ENCODE assay signal across 9 cellular contexts in the genomic region with DNA sequence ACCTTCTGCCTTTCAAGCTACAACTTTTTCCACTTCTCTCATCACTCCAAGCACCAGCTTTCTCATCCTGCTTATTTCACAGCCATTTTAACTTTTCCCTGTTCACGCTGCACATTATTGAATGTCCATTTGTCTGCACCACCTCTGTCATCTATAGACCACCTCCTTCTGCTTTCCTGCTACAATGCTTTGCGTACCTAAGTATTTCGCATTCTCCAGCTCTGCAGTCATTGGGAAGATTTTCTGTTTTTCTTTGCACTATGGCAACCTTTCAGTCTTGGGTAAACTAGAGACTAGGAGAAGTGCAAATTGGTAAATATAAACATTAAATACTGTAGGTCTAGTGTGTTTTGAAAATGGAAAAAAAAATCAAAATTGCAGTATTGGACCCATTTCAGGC. TPM values are rescaled to one million over a fixed set of nuclear protein-coding genes. Genes with fewer than 3 reads are reported as not detected.
A peak's percentile ranks its signal among the peaks of the same experiment; 100 is the strongest.
DNase-seq lines count a peak whose midpoint lies in the region; ATAC-seq lines count a peak whose summit lies in the region.
"Had no signal": no experiment of that assay in that cellular context is flagged by ENCODE, and none has a peak within 500 bp of the region (broad histone marks: within the 10 kb centered on the region; RNA-seq: fewer than 3 reads in every experiment).

No MANE protein-coding gene starts in this region.

- H3K9me3 Mint-ChIP-seq in activated CD4-positive, alpha-beta memory T cell treated with anti-CD3 and anti-CD28 coated beads, Interleukin-2, amount 10 ng/mL, durations not matched to agents 7 days and 5 days = no peaks in the 10 kb centered on the region
- H3K9me3 Mint-ChIP-seq in stimulated activated effector memory CD8-positive, alpha-beta T cell treated with anti-CD3 and anti-CD28 coated beads, Interleukin-12 subunit alpha, Interleukin-12 subunit beta, amount 100 ng/mL, for 72 hours = no peaks in the 10 kb centered on the region

- POLR2A ChIA-PET in activated CD4-positive, alpha-beta memory T cell treated with anti-CD3 and anti-CD28 coated beads, Interleukin-2, amount 10 ng/mL, durations not matched to agents 7 days and 5 days (lab: Charles Lee) = interaction anchor here (1.4 to 1.7 kb wide), 2 partner anchors 10 to 195 kb away, joined by 3 to 4 read pairs; no protein-coding TSS in a partner anchor

- ATAC-seq in stimulated activated effector memory CD8-positive, alpha-beta T cell treated with anti-CD3 and anti-CD28 coated beads, Interleukin-12 subunit alpha, Interleukin-12 subunit beta, amount 100 ng/mL, for 72 hours = no peak

- DNase-seq in NCI-H146 (lab: John Stamatoyannopoulos, UW) (peak; percentile 39), NCI-H146 treated with DMSO at 0.1 percent for 48 hours (lab: John Stamatoyannopoulos, UW; ENCODE audit: unreplicated experiment) (no peak), cortex of kidney (lab: John Stamatoyannopoulos, UW) (no peak), NCI-H1694 (lab: John Stamatoyannopoulos, UW) (no peak), NCI-H345 (lab: John Stamatoyannopoulos, UW) (no peak)
- no peak for DNase-seq in activated CD4-positive, alpha-beta memory T cell treated with anti-CD3 and anti-CD28 coated beads, Interleukin-2, amount 10 ng/mL, durations not matched to agents 7 days and 5 days
- DNase-seq in stimulated activated effector memory CD8-positive, alpha-beta T cell treated with anti-CD3 and anti-CD28 coated beads, Interleukin-12 subunit alpha, Interleukin-12 subunit beta, amount 100 ng/mL, for 72 hours (ENCODE audit: low spot score in 2 of 2) = no peak
- DNase-seq: NCI-H510A had no signal

- peak overlapping the region; percentile 73 for H3K4me3 Mint-ChIP-seq in activated CD4-positive, alpha-beta memory T cell treated with anti-CD3 and anti-CD28 coated beads, Interleukin-2, amount 10 ng/mL, durations not matched to agents 7 days and 5 days
- peak overlapping the region; percentile 73 for H3K4me3 Mint-ChIP-seq in stimulated activated effector memory CD8-positive, alpha-beta T cell treated with anti-CD3 and anti-CD28 coated beads, Interleukin-12 subunit alpha, Interleukin-12 subunit beta, amount 100 ng/mL, for 72 hours

- CTCF ChIA-PET in activated CD4-positive, alpha-beta memory T cell treated with anti-CD3 and anti-CD28 coated beads, Interleukin-2, amount 10 ng/mL, durations not matched to agents 7 days and 5 days (lab: Charles Lee) = interaction anchor here (1.3 kb wide), 1 partner anchor 303 kb away, joined by 4 read pairs; a partner anchor contains a TSS

- peaks cover 30% of the 10 kb centered on the region for H3K36me3 Mint-ChIP-seq in activated CD4-positive, alpha-beta memory T cell treated with anti-CD3 and anti-CD28 coated beads, Interleukin-2, amount 10 ng/mL, durations not matched to agents 7 days and 5 days (ENCODE audit: low read depth)
- H3K36me3 Mint-ChIP-seq in stimulated activated effector memory CD8-positive, alpha-beta T cell treated with anti-CD3 and anti-CD28 coated beads, Interleukin-12 subunit alpha, Interleukin-12 subunit beta, amount 100 ng/mL, for 72 hours = peaks cover 42% of the 10 kb centered on the region

- peak overlapping the region; percentile 52 for H3K4me3 ChIP-seq in iPS-18c (ENCODE audit: insufficient read depth, low read depth, low read length)

- H3K4me1 Mint-ChIP-seq in activated CD4-positive, alpha-beta memory T cell treated with anti-CD3 and anti-CD28 coated beads, Interleukin-2, amount 10 ng/mL, durations not matched to agents 7 days and 5 days = peaks cover 36% of the 10 kb centered on the region
- peaks cover 29% of the 10 kb centered on the region for H3K4me1 Mint-ChIP-seq in stimulated activated effector memory CD8-positive, alpha-beta T cell treated with anti-CD3 and anti-CD28 coated beads, Interleukin-12 subunit alpha, Interleukin-12 subunit beta, amount 100 ng/mL, for 72 hours

- no peak overlapping the region for H3K27ac Mint-ChIP-seq in activated CD4-positive, alpha-beta memory T cell treated with anti-CD3 and anti-CD28 coated beads, Interleukin-2, amount 10 ng/mL, durations not matched to agents 7 days and 5 days
- H3K27ac Mint-ChIP-seq in stimulated activated effector memory CD8-positive, alpha-beta T cell treated with anti-CD3 and anti-CD28 coated beads, Interleukin-12 subunit alpha, Interleukin-12 subunit beta, amount 100 ng/mL, for 72 hours = peak overlapping the region; percentile 84

- H3K27me3 Mint-ChIP-seq in activated CD4-positive, alpha-beta memory T cell treated with anti-CD3 and anti-CD28 coated beads, Interleukin-2, amount 10 ng/mL, durations not matched to agents 7 days and 5 days = no peaks in the 10 kb centered on the region

- no peaks in the 10 kb centered on the region for H3K9me3 ChIP-seq in iPS-18c (ENCODE audit: control insufficient read depth, insufficient read depth, low read length)

RNA-seq across cellular contexts. Expression of a gene that starts 0.8 kb away (rescaled TPM):
- 1 to 10 TPM; 1.6 to 2.5 TPM for total RNA-seq in activated CD4-positive, alpha-beta memory T cell treated with anti-CD3 and anti-CD28 coated beads, Interleukin-2, amount 10 ng/mL, durations not matched to agents 7 days and 5 days

RNA-seq across cellular contexts. Expression of a gene that starts 7.6 kb away (rescaled TPM):
- 10 to 100 TPM; 46.8 to 48.4 TPM for total RNA-seq in activated CD4-positive, alpha-beta memory T cell treated with anti-CD3 and anti-CD28 coated beads, Interleukin-2, amount 10 ng/mL, durations not matched to agents 7 days and 5 days

RNA-seq across cellular contexts. Expression of a gene that starts 8.1 kb away (rescaled TPM):
- 1 to 10 TPM in 1 of 2 experiments, under 1 TPM in 1; 0.96 to 1.3 TPM for total RNA-seq in activated CD4-positive, alpha-beta memory T cell treated with anti-CD3 and anti-CD28 coated beads, Interleukin-2, amount 10 ng/mL, durations not matched to agents 7 days and 5 days
